Comparison of ENCODE assay signal across 15 cellular contexts in the genomic region with DNA sequence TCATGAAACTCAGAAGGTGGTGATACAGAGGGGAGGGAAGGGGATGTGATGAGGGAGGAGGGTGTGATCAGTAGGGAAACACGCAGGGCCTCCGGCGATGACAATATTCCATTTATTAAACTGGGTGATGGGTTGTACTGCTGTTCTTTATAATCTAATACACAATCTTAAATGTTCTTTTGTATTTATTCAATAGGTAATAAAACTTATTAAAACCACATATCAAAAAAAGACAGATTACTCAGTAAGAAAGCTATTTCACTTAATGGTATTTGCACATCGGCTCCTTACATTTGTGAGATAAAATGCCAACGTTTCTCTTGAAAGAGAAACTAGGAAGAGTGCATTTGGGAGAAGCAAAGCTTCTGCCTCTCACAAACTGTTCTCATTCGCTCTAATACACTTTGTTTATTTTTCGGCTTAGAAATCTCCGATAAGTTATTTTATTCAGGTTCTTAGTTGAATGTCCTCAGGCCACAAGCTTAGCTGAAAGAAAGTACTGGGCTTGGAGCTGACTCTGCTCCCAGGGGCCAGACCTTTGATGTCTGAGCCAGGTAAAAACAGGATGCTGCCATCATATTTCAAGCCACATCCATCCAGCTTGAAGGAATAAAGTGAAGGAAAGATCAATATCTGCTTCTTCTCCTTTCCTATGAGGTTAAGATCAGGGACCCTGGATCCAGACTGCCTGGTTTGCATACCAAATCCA. TPM values are rescaled to one million over a fixed set of nuclear protein-coding genes. Genes with fewer than 3 reads are reported as not detected.
"Had no signal": no experiment of that assay in that cellular context is flagged by ENCODE, and none has a peak within 500 bp of the region (broad histone marks: within the 10 kb centered on the region; RNA-seq: fewer than 3 reads in every experiment).

No MANE protein-coding gene starts in this region.

- H3K27ac ChIP-seq: left ventricle myocardium inferior, right lobe of liver, suprapubic skin, upper lobe of left lung had no signal

- H3K4me1 ChIP-seq: left ventricle myocardium inferior, right lobe of liver, upper lobe of left lung had no signal

- H3K36me3 Mint-ChIP-seq: memory B cell; natural killer cell treated with Interleukin-12 subunit alpha and Interleukin-12 subunit beta and Interleukin-15 and Interleukin-18, amount 100 ng/mL, for 72 hours had no signal

- H3K27me3 Mint-ChIP-seq: progenitor cell of endocrine pancreas; stimulated activated naive CD8-positive, alpha-beta T cell treated with anti-CD3 and anti-CD28 coated beads, Interleukin-15, Interleukin-2, amounts not matched to agents 100 ng/mL and 50 ng/mL, for 24 hours had no signal

- DNase-seq: activated CD4-positive, alpha-beta T cell treated with anti-CD3 and anti-CD28 coated beads for 1 hour; activated CD4-positive, alpha-beta T cell treated with anti-CD3 and anti-CD28 coated beads, Interleukin-2, amount 50 U/mL, for 4 hours; activated naive CD4-positive, alpha-beta T cell treated with Interleukin-2 at 50 U/mL for 16 hours; kidney; left ventricle myocardium inferior; right lobe of liver; upper lobe of left lung had no signal

- ATAC-seq: activated T-helper 17 cell treated with anti-CD3 and anti-CD28 coated beads, Interleukin-2, amount 50 U/mL, for 72 hours; natural killer cell treated with Interleukin-12 subunit alpha and Interleukin-12 subunit beta and Interleukin-15 and Interleukin-18, amount 100 ng/mL, for 72 hours; right lobe of liver had no signal

- H3K27me3 ChIP-seq: right lobe of liver, suprapubic skin, upper lobe of left lung had no signal

- H3K4me1 Mint-ChIP-seq: activated T-helper 17 cell treated with anti-CD3 and anti-CD28 coated beads, Interleukin-2, amount 50 U/mL, for 72 hours; memory B cell had no signal

- H3K9me3 ChIP-seq: left ventricle myocardium inferior, right lobe of liver, suprapubic skin, upper lobe of left lung had no signal

- H3K4me3 Mint-ChIP-seq: activated T-helper 17 cell treated with anti-CD3 and anti-CD28 coated beads, Interleukin-2, amount 50 U/mL, for 72 hours; memory B cell; natural killer cell treated with Interleukin-12 subunit alpha and Interleukin-12 subunit beta and Interleukin-15 and Interleukin-18, amount 100 ng/mL, for 72 hours; stimulated activated naive CD8-positive, alpha-beta T cell treated with anti-CD3 and anti-CD28 coated beads, Interleukin-15, Interleukin-2, amounts not matched to agents 100 ng/mL and 50 ng/mL, for 24 hours had no signal

- H3K9me3 Mint-ChIP-seq: activated T-helper 17 cell treated with anti-CD3 and anti-CD28 coated beads, Interleukin-2, amount 50 U/mL, for 72 hours; memory B cell; natural killer cell treated with Interleukin-12 subunit alpha and Interleukin-12 subunit beta and Interleukin-15 and Interleukin-18, amount 100 ng/mL, for 72 hours; stimulated activated naive CD8-positive, alpha-beta T cell treated with anti-CD3 and anti-CD28 coated beads, Interleukin-15, Interleukin-2, amounts not matched to agents 100 ng/mL and 50 ng/mL, for 24 hours had no signal

- H3K36me3 ChIP-seq: right lobe of liver, suprapubic skin, upper lobe of left lung had no signal

- H3K27ac Mint-ChIP-seq: activated T-helper 17 cell treated with anti-CD3 and anti-CD28 coated beads, Interleukin-2, amount 50 U/mL, for 72 hours; memory B cell; natural killer cell treated with Interleukin-12 subunit alpha and Interleukin-12 subunit beta and Interleukin-15 and Interleukin-18, amount 100 ng/mL, for 72 hours; progenitor cell of endocrine pancreas; stimulated activated naive CD8-positive, alpha-beta T cell treated with anti-CD3 and anti-CD28 coated beads, Interleukin-15, Interleukin-2, amounts not matched to agents 100 ng/mL and 50 ng/mL, for 24 hours had no signal

- H3K4me3 ChIP-seq: left ventricle myocardium inferior, right lobe of liver, smooth muscle cell, suprapubic skin, upper lobe of left lung had no signal

RNA-seq across cellular contexts. Expression of gene STON2, which starts 17.5 kb away (rescaled TPM):
- total RNA-seq: chondrocyte had no signal
